Comparison of ENCODE assay signal across 16 cellular contexts in the genomic region with DNA sequence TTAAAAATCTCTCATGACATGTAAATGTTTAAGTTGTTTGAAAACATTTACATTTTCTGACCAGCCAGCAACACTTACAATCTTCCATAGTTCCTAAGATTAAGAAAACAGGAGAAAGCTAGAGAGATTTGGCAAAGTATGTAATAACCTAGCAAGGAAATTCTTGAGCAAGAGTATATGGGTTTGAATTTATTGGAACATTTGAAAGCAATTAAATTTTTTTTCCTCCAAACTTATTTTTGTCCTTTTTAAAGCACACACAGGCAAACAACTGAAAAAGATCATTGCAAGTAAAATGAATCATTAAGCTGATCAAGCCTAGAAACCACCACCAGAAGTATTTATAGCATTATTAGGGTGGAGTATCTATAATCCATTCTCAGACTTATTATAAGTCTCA. TPM values are rescaled to one million over a fixed set of nuclear protein-coding genes. Genes with fewer than 3 reads are reported as not detected.
DNase-seq lines count a peak whose midpoint lies in the region; ATAC-seq and TF ChIP-seq lines count a peak whose summit lies in the region.
"Had no signal": no experiment of that assay in that cellular context is flagged by ENCODE, and none has a peak within 500 bp of the region (broad histone marks: within the 10 kb centered on the region; RNA-seq: fewer than 3 reads in every experiment).

No MANE protein-coding gene starts in this region.

- H2BK5ac ChIP-seq in IMR-90 (ENCODE audit: low read depth, low read length, poor library complexity, severe bottlenecking), result peak overlapping the region; percentile 64

- no peaks in the 10 kb centered on the region for H3K36me3 ChIP-seq in CD8-positive, alpha-beta memory T cell (ENCODE audit: insufficient read depth, low read length)
- no peaks in the 10 kb centered on the region for H3K36me3 ChIP-seq in IMR-90 (ENCODE audit: control insufficient read depth, insufficient read depth, low read length)
- H3K36me3 ChIP-seq in sigmoid colon, result no peaks in the 10 kb centered on the region
- H3K36me3 ChIP-seq: pancreas had no signal

- no peaks in the 10 kb centered on the region for H3K9me3 ChIP-seq in CD8-positive, alpha-beta memory T cell (ENCODE audit: low read length)
- H3K9me3 ChIP-seq in IMR-90 (ENCODE audit: control insufficient read depth, insufficient read depth, low read length) (no peaks in the 10 kb centered on the region), sigmoid colon (no peaks in the 10 kb centered on the region)
- H3K9me3 ChIP-seq: body of pancreas, pancreas had no signal

- no peak overlapping the region for H3K9ac ChIP-seq in IMR-90 (ENCODE audit: low read depth, low read length)

- H3K4me1 Mint-ChIP-seq in CD8-positive, alpha-beta memory T cell, result peaks cover 16 to 22% (median 20%) of the 10 kb centered on the region in 3 donors
- H3K4me1 Mint-ChIP-seq in brain, result peaks cover 29% of the 10 kb centered on the region
- peaks cover 35% of the 10 kb centered on the region for H3K4me1 Mint-ChIP-seq in osteocyte (ENCODE audit: unreplicated experiment)

- H4K20me1 ChIP-seq in IMR-90 (ENCODE audit: insufficient read depth, low read length), result no peaks in the 10 kb centered on the region

- no peak for DNase-seq in CD8-positive, alpha-beta memory T cell
- no peak for DNase-seq in IMR-90
- no peak for DNase-seq in osteocyte (ENCODE audit: extremely low spot score, unreplicated experiment)
- DNase-seq in sigmoid colon, result no peak
- no peak for DNase-seq in posterior vena cava (ENCODE audit: low spot score)
- DNase-seq in head of caudate nucleus, result no peak
- DNase-seq: activated gamma-delta T cell treated with Interleukin-2 at 50 U/mL for 16 hours, body of pancreas, DMS79 treated with DMSO at 0.1 percent for 48 hours, NCI-H2029 treated with DMSO at 0.1 percent for 48 hours, NCI-H526 treated with DMSO at 0.1 percent for 48 hours, pancreas, Right ventricle myocardium superior had no signal

- H3K36me3 Mint-ChIP-seq in CD8-positive, alpha-beta memory T cell, result peaks cover 0 to 9% (median 0%) of the 10 kb centered on the region in 3 donors
- H3K36me3 Mint-ChIP-seq in brain, result no peaks in the 10 kb centered on the region
- no peaks in the 10 kb centered on the region for H3K36me3 Mint-ChIP-seq in osteocyte (ENCODE audit: unreplicated experiment)

- no peak overlapping the region for H3K14ac ChIP-seq in IMR-90 (replicated peaks; ENCODE audit: low read depth, low read length)

- H3K4ac ChIP-seq in IMR-90 (ENCODE audit: low read depth, low read length), result peak overlapping the region; percentile 97; the same call in 1 of the 2 replicates

- peaks cover 6% of the 10 kb centered on the region for H3K9me1 ChIP-seq in IMR-90 (ENCODE audit: insufficient read depth, low read length)

- POLR2A ChIA-PET in CD8-positive, alpha-beta memory T cell (lab: Charles Lee), result interaction anchor here (1.6 kb wide), 1 partner anchor 9 kb away, joined by 8 read pairs; no protein-coding TSS in a partner anchor
- POLR2A ChIA-PET in IMR-90 (lab: Charles Lee; ENCODE audit: unreplicated experiment), result interaction anchor here (1.1 kb wide), 1 partner anchor 51 kb away, joined by 7 read pairs; no protein-coding TSS in a partner anchor

- H3K4me2 ChIP-seq in IMR-90 (ENCODE audit: low read depth, low read length), result no peak overlapping the region

- CTCF ChIA-PET in CD8-positive, alpha-beta memory T cell (lab: Charles Lee), result interaction anchor here (0.7 to 1.9 kb wide), 4 partner anchors 9 to 302 kb away, joined by 3 to 7 read pairs (median 4); no protein-coding TSS in a partner anchor
- CTCF ChIA-PET in IMR-90 (lab: Yijun Ruan, JAX), result interaction anchor here (0.6 kb wide), 1 partner anchor 1920 kb away, joined by 4 read pairs; no protein-coding TSS in a partner anchor

- H3K9me3 Mint-ChIP-seq in CD8-positive, alpha-beta memory T cell, result no peaks in the 10 kb centered on the region
- no peaks in the 10 kb centered on the region for H3K9me3 Mint-ChIP-seq in brain
- H3K9me3 Mint-ChIP-seq in osteocyte (ENCODE audit: unreplicated experiment), result no peaks in the 10 kb centered on the region

- in situ Hi-C loops in IMR-90 (cut with MboI; ENCODE audit: low sequenced_read_pairs), result no loop called here

- TF ChIP-seq RAD21 in IMR-90 (IDR thresholded peaks at IDR 0.05; ENCODE audit: low read length), result no peak

- no peaks in the 10 kb centered on the region for H3K27me3 Mint-ChIP-seq in CD8-positive, alpha-beta memory T cell
- no peaks in the 10 kb centered on the region for H3K27me3 Mint-ChIP-seq in brain
- H3K27me3 Mint-ChIP-seq in osteocyte (ENCODE audit: unreplicated experiment), result no peaks in the 10 kb centered on the region

- no peak overlapping the region for H4K5ac ChIP-seq in IMR-90 (ENCODE audit: low read depth, low read length)

- no peak overlapping the region; the same call in 1 of the 2 replicates for H2BK120ac ChIP-seq in IMR-90 (ENCODE audit: low read depth, low read length)

- H3K79me1 ChIP-seq in IMR-90 (ENCODE audit: low read depth in 1 of 2, low read length in 2 of 2), result peaks cover 0 to 14% of the 10 kb centered on the region in 2 experiments; a peak in 2 of 4 replicates

- H2BK20ac ChIP-seq in IMR-90 (ENCODE audit: low read depth, low read length), result peak overlapping the region; percentile 7; the same call in 1 of the 2 replicates

- peak overlapping the region in 4 of 8 donors; percentile 7 to 83 (median 52) for H3K27ac Mint-ChIP-seq in CD8-positive, alpha-beta memory T cell
- H3K27ac Mint-ChIP-seq in brain, result peak overlapping the region in 3 of 5 experiments; percentile 7 to 77 (median 48)
- H3K27ac Mint-ChIP-seq in osteocyte (ENCODE audit: unreplicated experiment), result peak overlapping the region; percentile 74

- H2AK5ac ChIP-seq in IMR-90 (ENCODE audit: low read depth, low read length), result no peak overlapping the region

- no peak overlapping the region for H3K23ac ChIP-seq in IMR-90 (ENCODE audit: low read depth, low read length)

- H2AFZ ChIP-seq in IMR-90 (replicated peaks; ENCODE audit: low read length, poor library complexity), result no peak overlapping the region

- H3K27ac ChIP-seq in CD8-positive, alpha-beta memory T cell (ENCODE audit: low read depth, low read length), result peak overlapping the region; percentile 26
- H3K27ac ChIP-seq in IMR-90 (ENCODE audit: insufficient read depth, low read length), result peak overlapping the region; percentile 63; the same call in 1 of the 2 replicates
- H3K27ac ChIP-seq in sigmoid colon, result no peak overlapping the region
- H3K27ac ChIP-seq: body of pancreas, C4-2B, dorsolateral prefrontal cortex, pancreas had no signal

- no peak for ATAC-seq in IMR-90 (ENCODE audit: low read depth)
- ATAC-seq: body of pancreas, pancreas had no signal

- TF ChIP-seq EP300 in sigmoid colon (IDR thresholded peaks at IDR 0.05), result no peak

- peak overlapping the region in 1 of 2 experiments; percentile 30; a peak in 2 of 4 replicates for H4K8ac ChIP-seq in IMR-90 (ENCODE audit: low read depth in 2 of 2, low read length in 2 of 2)

- no peak for TF ChIP-seq CTCF in IMR-90 (conservative IDR thresholded peaks at IDR 0.05; ENCODE audit: low read depth, low read length)
- no peak for TF ChIP-seq CTCF in brain (conservative IDR thresholded peaks at IDR 0.05)
- no peak for TF ChIP-seq CTCF in osteocyte (IDR thresholded peaks at IDR 0.05)
- TF ChIP-seq CTCF in sigmoid colon (IDR thresholded peaks at IDR 0.05), result no peak

- no peak overlapping the region for H3K18ac ChIP-seq in IMR-90 (ENCODE audit: low read depth, low read length)

- H3K27me3 ChIP-seq in CD8-positive, alpha-beta memory T cell (ENCODE audit: insufficient read depth, low read length, poor library complexity, severe bottlenecking), result no peaks in the 10 kb centered on the region
- no peaks in the 10 kb centered on the region for H3K27me3 ChIP-seq in IMR-90 (ENCODE audit: control insufficient read depth, insufficient read depth, low read length)
- H3K27me3 ChIP-seq in sigmoid colon, result no peaks in the 10 kb centered on the region
- H3K27me3 ChIP-seq: body of pancreas, dorsolateral prefrontal cortex, pancreas had no signal

- no peak overlapping the region for H2BK15ac ChIP-seq in IMR-90 (ENCODE audit: low read depth, low read length)

- TF ChIP-seq POLR2A in IMR-90 (IDR thresholded peaks at IDR 0.05; ENCODE audit: low read depth, low read length) (no peak), sigmoid colon (IDR thresholded peaks at IDR 0.05) (no peak)

- no TSS peak for BruUV-seq in IMR-90 (replicated peaks; lab: Mats Ljungman, UMichigan)

- no peak overlapping the region for H4K91ac ChIP-seq in IMR-90 (ENCODE audit: insufficient read depth, low read depth, low read length)

- dilution Hi-C loops in IMR-90 (cut with HindIII; ENCODE audit: low sequenced_read_pairs, unreplicated experiment), result no loop called here

- no peak overlapping the region for H3K56ac ChIP-seq in IMR-90 (ENCODE audit: extremely low read depth, insufficient read depth, low read length)

- no peak overlapping the region for H2AK9ac ChIP-seq in IMR-90 (replicated peaks; ENCODE audit: low read depth, low read length, poor library complexity)

- H3K4me3 ChIP-seq in CD8-positive, alpha-beta memory T cell (ENCODE audit: low read length), result no peak overlapping the region
- H3K4me3 ChIP-seq in IMR-90 (ENCODE audit: insufficient read depth, low read depth, low read length) (no peak overlapping the region), sigmoid colon (no peak overlapping the region)
- H3K4me3 ChIP-seq: body of pancreas, dorsolateral prefrontal cortex, pancreas had no signal

- intact Hi-C loops in IMR-90 (cut with micrococcal nuclease), result loop anchor here (5.0 kb wide), 1 partner anchor 124 kb away; no protein-coding TSS in a partner anchor
- intact Hi-C loops in sigmoid colon (cut with DNase I), result no loop called here
- intact Hi-C loops in posterior vena cava (cut with DNase I), result no loop called here
- intact Hi-C loops in head of caudate nucleus (cut with DNase I), result no loop called here

- H3K4me1 ChIP-seq in CD8-positive, alpha-beta memory T cell (ENCODE audit: insufficient read depth, low read length), result peaks cover 17% of the 10 kb centered on the region
- peaks cover 16% of the 10 kb centered on the region for H3K4me1 ChIP-seq in IMR-90 (ENCODE audit: control insufficient read depth, insufficient read depth, low read length)
- H3K4me1 ChIP-seq in sigmoid colon, result peaks cover 0 to 28% (median 17%) of the 10 kb centered on the region in 4 donors
- H3K4me1 ChIP-seq: body of pancreas, pancreas had no signal

- no peak overlapping the region for H3K4me3 Mint-ChIP-seq in CD8-positive, alpha-beta memory T cell
- H3K4me3 Mint-ChIP-seq in brain (no peak overlapping the region), osteocyte (ENCODE audit: unreplicated experiment) (no peak overlapping the region)

TF ChIP-seq in IMR-90, 13 proteins besides CTCF, POLR2A, EP300 and RAD21 (continues in another document):
- no peak for TF ChIP-seq CEBPB (IDR thresholded peaks at IDR 0.05; ENCODE audit: low read depth, low read length)

RNA-seq across cellular contexts. Expression of a gene that starts 20.1 kb away (rescaled TPM):
- 10 to 100 TPM; 52.5 to 54.3 TPM for total RNA-seq in CD8-positive, alpha-beta memory T cell
- polyA plus RNA-seq in CD8-positive, alpha-beta memory T cell, result 24.0 TPM
- 25.8 and 27.8 TPM in 2 replicates for total RNA-seq in IMR-90 (2012; rRNA removed)
- polyA plus RNA-seq in IMR-90 (2012; rRNA removed), result 6.9 and 9.1 TPM in 2 replicates
- 2.4 and 4.1 TPM in 2 replicates for polyA plus RNA-seq in IMR-90 (2012; cell fraction: cytosol; rRNA removed)
- 3.4 and 8.6 TPM in 2 replicates for polyA plus RNA-seq in IMR-90 (2012; cell fraction: nucleus; rRNA removed; ENCODE audit: low replicate concordance)
- polyA plus RNA-seq in brain (ENCODE audit: insufficient read depth, low read depth, low replicate concordance), result 5.7 TPM
- total RNA-seq in osteocyte, result 44.3 and 47.2 TPM in 2 replicates
- total RNA-seq in sigmoid colon, result 10 to 100 TPM; 11.4 to 20.2 (median 15.9) TPM
- polyA plus RNA-seq in sigmoid colon, result 10 to 100 TPM; 17.6 to 27.0 (median 21.0) TPM
- 10 to 100 TPM; 18.4 to 22.7 TPM for total RNA-seq in posterior vena cava

Comparison
In these comparisons a context has a peak if more than half of its experiments do, and no peak if none do; other contexts are left out.
1. H3K27ac ChIP-seq: peak in CD8-positive, alpha-beta memory T cell (single experiment) and IMR-90 (single experiment); none in sigmoid colon (0 of 4).